37 cellular contexts compared by ENCODE assay signal in the genomic region with DNA sequence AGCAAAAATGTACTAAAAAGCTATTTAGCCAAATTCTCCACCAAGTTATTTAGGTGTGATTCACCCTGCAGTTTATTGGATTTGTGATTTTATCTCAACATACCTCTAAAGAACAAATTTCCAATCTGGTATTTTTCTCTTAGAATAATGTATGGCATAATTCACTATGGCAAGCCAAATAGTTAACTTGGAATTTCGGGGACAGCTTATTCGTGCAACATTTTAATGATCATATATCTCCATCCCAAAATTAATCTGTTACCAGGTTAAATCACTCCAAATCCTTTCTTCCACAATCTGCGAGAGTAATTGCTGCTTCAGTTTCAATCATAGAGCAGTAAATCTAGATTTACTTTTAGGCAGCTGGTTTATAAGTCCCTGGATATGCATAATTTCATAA. TPM values are rescaled to one million over a fixed set of nuclear protein-coding genes. Genes with fewer than 3 reads are reported as not detected.
A peak's percentile ranks its signal among the peaks of the same experiment; 100 is the strongest.
DNase-seq lines count a peak whose midpoint lies in the region; ATAC-seq and TF ChIP-seq lines count a peak whose summit lies in the region.
"Had no signal": no experiment of that assay in that cellular context is flagged by ENCODE, and none has a peak within 500 bp of the region (broad histone marks: within the 10 kb centered on the region; RNA-seq: fewer than 3 reads in every experiment).

No MANE protein-coding gene starts in this region.

- H3K4me3 ChIP-seq in SK-N-SH (ENCODE audit: low read depth in 2 of 2, low read length in 1 of 2) (no peak overlapping the region), heart right ventricle (no peak overlapping the region)
- H3K4me3 ChIP-seq: A549; BLaER1; BLaER1 treated with 17β-estradiol and CSF1 and Interleukin-3, amounts not matched to agents 10 nM and 100 nM had no signal

- no peak overlapping the region; a peak in 1 of 4 replicates for H3K27ac ChIP-seq in SK-N-SH (ENCODE audit: low read depth in 2 of 2, low read length in 1 of 2)
- H3K27ac ChIP-seq in heart right ventricle, result no peak overlapping the region
- H3K27ac ChIP-seq: 22Rv1; A549; BLaER1; BLaER1 treated with 17β-estradiol and CSF1 and Interleukin-3, amounts not matched to agents 10 nM and 100 nM; C4-2B had no signal

- no peak for ATAC-seq in SK-N-SH treated with all-trans-retinoic acid at 6 μM for 48 hours
- ATAC-seq in heart right ventricle, result no peak
- ATAC-seq: A549; CD8-positive, alpha-beta T cell had no signal

- intact Hi-C loops in heart right ventricle (cut with DNase I), result no loop called here

- no peak for TF ChIP-seq RAD21 in SK-N-SH (IDR thresholded peaks at IDR 0.05; ENCODE audit: low read length)

- CTCF ChIA-PET in SK-N-SH (lab: Yijun Ruan, JAX), result interaction anchor here (1.0 kb wide), 1 partner anchor 69 kb away, joined by 4 read pairs; no protein-coding TSS in a partner anchor

- H3K9me3 ChIP-seq in SK-N-SH (no peaks in the 10 kb centered on the region), heart right ventricle (no peaks in the 10 kb centered on the region)
- H3K9me3 ChIP-seq: A549; BE2C; BLaER1; BLaER1 treated with 17β-estradiol and CSF1 and Interleukin-3, amounts not matched to agents 10 nM and 100 nM; Caco-2 had no signal

- peaks cover 0 to 2% of the 10 kb centered on the region in 2 experiments; a peak in 2 of 4 replicates for H3K4me1 ChIP-seq in SK-N-SH (ENCODE audit: control insufficient read depth in 1 of 2, insufficient read depth in 2 of 2, low read depth in 1 of 2, low read length in 1 of 2)
- no peaks in the 10 kb centered on the region for H3K4me1 ChIP-seq in heart right ventricle
- H3K4me1 ChIP-seq: A549, BLaER1, Caco-2 had no signal

- H2AFZ ChIP-seq in SK-N-SH (ENCODE audit: low read depth), result no peak overlapping the region

- 0 out of 4 replicates have a peak, but pooled peaks of 1 of the 2 experiments have one; percentile 24 for TF ChIP-seq EP300 in SK-N-SH (IDR thresholded peaks at IDR 0.05; ENCODE audit: borderline replicate concordance in 1 of 2, low read depth in 1 of 2, low read length in 1 of 2)

- peak; percentile 5 for DNase-seq in NCI-H82 (lab: John Stamatoyannopoulos, UW)
- DNase-seq in NCI-H82 treated with DMSO at 0.1 percent for 48 hours (lab: John Stamatoyannopoulos, UW; ENCODE audit: unreplicated experiment), result no peak
- peak; percentile 7 for DNase-seq in SK-N-DZ (ENCODE audit: low spot score)
- no peak for DNase-seq in SK-N-SH
- no peak for DNase-seq in GM13976 (ENCODE audit: low spot score)
- DNase-seq in NCI-H526 (lab: John Stamatoyannopoulos, UW), result no peak
- no peak for DNase-seq in heart right ventricle
- DNase-seq: 8988T; ACHN; AML-193; BE2C; C1 segment of cervical spinal cord; Caco-2; Calu3; CD4-positive, alpha-beta memory T cell; CD4-positive, alpha-beta T cell; CD4-positive, CD25-positive, alpha-beta regulatory T cell; CD8-positive, alpha-beta memory T cell; CD8-positive, alpha-beta T cell; COR-L47; DMS 273 treated with DMSO at 0.1 percent for 48 hours; DMS153; DMS53; DMS79; DMS79 treated with DMSO at 0.1 percent for 48 hours; DND-41; EL had no signal

- H3K27me3 ChIP-seq in SK-N-SH (ENCODE audit: insufficient read depth), result no peaks in the 10 kb centered on the region
- no peaks in the 10 kb centered on the region for H3K27me3 ChIP-seq in heart right ventricle
- H3K27me3 ChIP-seq: BE2C; BLaER1; BLaER1 treated with 17β-estradiol and CSF1 and Interleukin-3, amounts not matched to agents 10 nM and 100 nM had no signal

- no peaks in the 10 kb centered on the region for H3K79me2 ChIP-seq in SK-N-SH (ENCODE audit: insufficient read depth)

- 41% methylated on average over 3 of the region's 3 CpGs for WGBS in SK-N-SH (ENCODE audit: low lambda C conversion rate)
- WGBS in heart right ventricle, 2 donors, result 83 to 88% methylated on average over 3 of the region's 3 CpGs

- no peaks in the 10 kb centered on the region for H3K36me3 ChIP-seq in SK-N-SH (replicated peaks in 1 of 2; ENCODE audit: control insufficient read depth in 1 of 2, insufficient read depth in 2 of 2, low read length in 1 of 2)
- no peaks in the 10 kb centered on the region for H3K36me3 ChIP-seq in heart right ventricle
- H3K36me3 ChIP-seq: BE2C; BLaER1; BLaER1 treated with 17β-estradiol and CSF1 and Interleukin-3, amounts not matched to agents 10 nM and 100 nM had no signal

- no peak overlapping the region for H3K9ac ChIP-seq in SK-N-SH
- H3K9ac ChIP-seq: BLaER1; BLaER1 treated with 17β-estradiol and CSF1 and Interleukin-3, amounts not matched to agents 10 nM and 100 nM had no signal

- no peaks in the 10 kb centered on the region for H3K9me2 ChIP-seq in SK-N-SH

- in situ Hi-C loops in GM13976 (cut with MboI; ENCODE audit: low sequenced_read_pairs, unreplicated experiment), result no loop called here

- H4K20me1 ChIP-seq in SK-N-SH (ENCODE audit: insufficient read depth), result no peaks in the 10 kb centered on the region
- H4K20me1 ChIP-seq: BLaER1; BLaER1 treated with 17β-estradiol and CSF1 and Interleukin-3, amounts not matched to agents 10 nM and 100 nM had no signal

- TF ChIP-seq CTCF in SK-N-SH (IDR thresholded peaks at IDR 0.05), result no peak
- TF ChIP-seq CTCF in GM13976 (IDR thresholded peaks at IDR 0.05; ENCODE audit: borderline replicate concordance, control extremely low read depth, extremely low read depth, insufficient read depth, missing control alignments), result no peak
- TF ChIP-seq CTCF in heart right ventricle (IDR thresholded peaks at IDR 0.05), result no peak

- H3F3A ChIP-seq in SK-N-SH (replicated peaks; ENCODE audit: insufficient read depth), result no peaks in the 10 kb centered on the region

- H3K4me2 ChIP-seq in SK-N-SH, result no peak overlapping the region
- H3K4me2 ChIP-seq: A549; BLaER1; BLaER1 treated with 17β-estradiol and CSF1 and Interleukin-3, amounts not matched to agents 10 nM and 100 nM had no signal

- POLR2A ChIA-PET in SK-N-SH (lab: Yijun Ruan, JAX), result no interaction called here

TF ChIP-seq in SK-N-SH, 30 proteins besides CTCF, POLR2A, EP300 and RAD21 (continues in another document):
- TF ChIP-seq CHD2 (IDR thresholded peaks at IDR 0.05; ENCODE audit: low read length, partially characterized antibody) (no peak), ELF1 (IDR thresholded peaks at IDR 0.05) (no peak)
- TF ChIP-seq, protein P1, sequence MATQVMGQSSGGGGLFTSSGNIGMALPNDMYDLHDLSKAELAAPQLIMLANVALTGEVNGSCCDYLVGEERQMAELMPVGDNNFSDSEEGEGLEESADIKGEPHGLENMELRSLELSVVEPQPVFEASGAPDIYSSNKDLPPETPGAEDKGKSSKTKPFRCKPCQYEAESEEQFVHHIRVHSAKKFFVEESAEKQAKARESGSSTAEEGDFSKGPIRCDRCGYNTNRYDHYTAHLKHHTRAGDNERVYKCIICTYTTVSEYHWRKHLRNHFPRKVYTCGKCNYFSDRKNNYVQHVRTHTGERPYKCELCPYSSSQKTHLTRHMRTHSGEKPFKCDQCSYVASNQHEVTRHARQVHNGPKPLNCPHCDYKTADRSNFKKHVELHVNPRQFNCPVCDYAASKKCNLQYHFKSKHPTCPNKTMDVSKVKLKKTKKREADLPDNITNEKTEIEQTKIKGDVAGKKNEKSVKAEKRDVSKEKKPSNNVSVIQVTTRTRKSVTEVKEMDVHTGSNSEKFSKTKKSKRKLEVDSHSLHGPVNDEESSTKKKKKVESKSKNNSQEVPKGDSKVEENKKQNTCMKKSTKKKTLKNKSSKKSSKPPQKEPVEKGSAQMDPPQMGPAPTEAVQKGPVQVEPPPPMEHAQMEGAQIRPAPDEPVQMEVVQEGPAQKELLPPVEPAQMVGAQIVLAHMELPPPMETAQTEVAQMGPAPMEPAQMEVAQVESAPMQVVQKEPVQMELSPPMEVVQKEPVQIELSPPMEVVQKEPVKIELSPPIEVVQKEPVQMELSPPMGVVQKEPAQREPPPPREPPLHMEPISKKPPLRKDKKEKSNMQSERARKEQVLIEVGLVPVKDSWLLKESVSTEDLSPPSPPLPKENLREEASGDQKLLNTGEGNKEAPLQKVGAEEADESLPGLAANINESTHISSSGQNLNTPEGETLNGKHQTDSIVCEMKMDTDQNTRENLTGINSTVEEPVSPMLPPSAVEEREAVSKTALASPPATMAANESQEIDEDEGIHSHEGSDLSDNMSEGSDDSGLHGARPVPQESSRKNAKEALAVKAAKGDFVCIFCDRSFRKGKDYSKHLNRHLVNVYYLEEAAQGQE (IDR thresholded peaks at IDR 0.05; ENCODE audit: low read depth, low read length), result no peak

TF ChIP-seq in SK-N-SH treated with all-trans-retinoic acid at 6 μM for 48 hours, 23 proteins besides CTCF, POLR2A, EP300 and RAD21 (continues in another document):
- TF ChIP-seq ARNTL (CRISPR knock-in tag; IDR thresholded peaks at IDR 0.05; ENCODE audit: borderline replicate concordance, low read depth), result no peak
- no peak for TF ChIP-seq RARB (CRISPR knock-in tag; IDR thresholded peaks at IDR 0.05)
- TF ChIP-seq ZFP3 (CRISPR knock-in tag; IDR thresholded peaks at IDR 0.05), result no peak
- TF ChIP-seq, protein P2, sequence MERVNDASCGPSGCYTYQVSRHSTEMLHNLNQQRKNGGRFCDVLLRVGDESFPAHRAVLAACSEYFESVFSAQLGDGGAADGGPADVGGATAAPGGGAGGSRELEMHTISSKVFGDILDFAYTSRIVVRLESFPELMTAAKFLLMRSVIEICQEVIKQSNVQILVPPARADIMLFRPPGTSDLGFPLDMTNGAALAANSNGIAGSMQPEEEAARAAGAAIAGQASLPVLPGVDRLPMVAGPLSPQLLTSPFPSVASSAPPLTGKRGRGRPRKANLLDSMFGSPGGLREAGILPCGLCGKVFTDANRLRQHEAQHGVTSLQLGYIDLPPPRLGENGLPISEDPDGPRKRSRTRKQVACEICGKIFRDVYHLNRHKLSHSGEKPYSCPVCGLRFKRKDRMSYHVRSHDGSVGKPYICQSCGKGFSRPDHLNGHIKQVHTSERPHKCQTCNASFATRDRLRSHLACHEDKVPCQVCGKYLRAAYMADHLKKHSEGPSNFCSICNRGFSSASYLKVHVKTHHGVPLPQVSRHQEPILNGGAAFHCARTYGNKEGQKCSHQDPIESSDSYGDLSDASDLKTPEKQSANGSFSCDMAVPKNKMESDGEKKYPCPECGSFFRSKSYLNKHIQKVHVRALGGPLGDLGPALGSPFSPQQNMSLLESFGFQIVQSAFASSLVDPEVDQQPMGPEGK (CRISPR knock-in tag; IDR thresholded peaks at IDR 0.05; ENCODE audit: borderline replicate concordance), result peak; percentile 67; the same call in 1 of the 2 replicates

RNA-seq across cellular contexts. Expression of a gene that starts 53.4 kb away (rescaled TPM):
- 0.06 and 0.31 TPM in 2 replicates for polyA plus RNA-seq in SK-N-DZ (2014; cell fraction: cytosol; rRNA removed)
- 0.45 and 0.69 TPM in 2 replicates for polyA plus RNA-seq in SK-N-DZ (2014; cell fraction: nucleus; rRNA removed)
- polyA plus RNA-seq in SK-N-SH (2012; rRNA removed), result not detected in 2 replicates
- polyA plus RNA-seq in SK-N-SH (2012; cell fraction: cytosol; rRNA removed), result 0.01 and 0.03 TPM in 2 replicates
- 0.01 TPM in 1 of 2 replicates, not detected in the other for polyA plus RNA-seq in SK-N-SH (2012; cell fraction: nucleus; rRNA removed)
- total RNA-seq in heart right ventricle, result under 1 TPM in 2 of 10 donors, not detected in 8; 0.05 to 0.13 TPM
- under 1 TPM; 0.01 to 0.07 TPM for polyA plus RNA-seq in heart right ventricle
- total RNA-seq: A673; Caco-2; CD4-positive, alpha-beta memory T cell; CD4-positive, alpha-beta T cell; CD4-positive, CD25-positive, alpha-beta regulatory T cell; CD8-positive, alpha-beta memory T cell; CD8-positive, alpha-beta T cell had no signal
- polyA plus RNA-seq: A549; AG04450; BJ; CD14-positive monocyte; CD4-positive, alpha-beta memory T cell; CD4-positive, CD25-positive, alpha-beta regulatory T cell; CD8-positive, alpha-beta memory T cell had no signal

Comparison
In these comparisons a context has a peak if more than half of its experiments do, and no peak if none do; other contexts are left out.
1. DNase-seq: peak in NCI-H82 (single experiment) and SK-N-DZ (single experiment); none in NCI-H82 treated with DMSO at 0.1 percent for 48 hours (single experiment), SK-N-SH (single experiment), GM13976 (single experiment), NCI-H526 (0 of 2) and heart right ventricle (0 of 2).